ENCODE assay signal across 17 cellular contexts in genomic region chr12:130825771-130826150, GRCh38. TPM values are rescaled to one million over a fixed set of nuclear protein-coding genes. Genes with fewer than 3 reads are reported as not detected.
DNase-seq lines count a peak whose midpoint lies in the region; ATAC-seq and TF ChIP-seq lines count a peak whose summit lies in the region.
"Had no signal": no experiment of that assay in that cellular context is flagged by ENCODE, and none has a peak within 500 bp of the region (broad histone marks: within the 10 kb centered on the region; RNA-seq: fewer than 3 reads in every experiment).

No MANE protein-coding gene starts in this region.

- H3K27ac ChIP-seq in PC-3 (ENCODE audit: low read length) (no peak overlapping the region), lower lobe of right lung (peak overlapping the region; percentile 39)
- H3K27ac ChIP-seq: heart right ventricle, PC-9, right lobe of liver, tibial artery had no signal

- H3K9me3 ChIP-seq in PC-3 (ENCODE audit: low read length) (no peaks in the 10 kb centered on the region), lower lobe of right lung (no peaks in the 10 kb centered on the region)
- H3K9me3 ChIP-seq: heart right ventricle, MG63, right lobe of liver, tibial artery had no signal

- TF ChIP-seq CTCF in PC-3 (conservative IDR thresholded peaks at IDR 0.05; ENCODE audit: low read depth, low read length) (no peak), chondrocyte (IDR thresholded peaks at IDR 0.05) (no peak), lower lobe of right lung (IDR thresholded peaks at IDR 0.05) (no peak)

- no peaks in the 10 kb centered on the region for H4K20me1 ChIP-seq in PC-3 (ENCODE audit: low read length)

- POLR2A ChIA-PET in PC-3 (lab: Charles Lee; ENCODE audit: unreplicated experiment) = interaction anchor here (1.0 kb wide), 1 partner anchor 13 kb away, joined by 4 read pairs; no protein-coding TSS in a partner anchor

- ATAC-seq in PC-3 (peak; percentile 45), lower lobe of right lung (peak in 1 of 2 donors; percentile 21), HG02759 (IDR thresholded peaks at IDR 0.05; ENCODE audit: unreplicated experiment) (no peak)

- no peak overlapping the region; the same call in 1 of the 2 replicates for H3K4me2 ChIP-seq in PC-3 (ENCODE audit: low read length)
- H3K4me2 ChIP-seq: PC-9 had no signal

- H3K27me3 ChIP-seq in PC-3 (ENCODE audit: low read length) (no peaks in the 10 kb centered on the region), lower lobe of right lung (ENCODE audit: low read depth) (no peaks in the 10 kb centered on the region)
- H3K27me3 ChIP-seq: heart right ventricle, MG63, right lobe of liver, tibial artery had no signal

- H3K79me2 ChIP-seq in PC-3 (ENCODE audit: low read length) = no peaks in the 10 kb centered on the region

- H3K9me2 ChIP-seq in PC-3 (replicated peaks; ENCODE audit: low read length) = no peaks in the 10 kb centered on the region

- H3K4me3 ChIP-seq in PC-3 (ENCODE audit: low read length) = no peak overlapping the region
- H3K4me3 ChIP-seq in lower lobe of right lung = no peak overlapping the region
- H3K4me3 ChIP-seq: heart right ventricle, MG63, PC-9, right lobe of liver, tibial artery had no signal

- peaks cover 38% of the 10 kb centered on the region for H3K4me1 Mint-ChIP-seq in chondrocyte (ENCODE audit: low read depth)
- H3K4me1 Mint-ChIP-seq in activated naive CD4-positive, alpha-beta T cell treated with anti-CD3 and anti-CD28 coated beads for 36 hours (ENCODE audit: low read depth) = peaks cover 10% of the 10 kb centered on the region

- intact Hi-C loops in PC-3 (cut with micrococcal nuclease) (loop anchor here (10.0 kb wide), 1 partner anchor 911 kb away; no protein-coding TSS in a partner anchor), lower lobe of right lung (cut with DNase I) (no loop called here)
- intact Hi-C loops in activated naive CD4-positive, alpha-beta T cell treated with anti-CD3 and anti-CD28 coated beads for 36 hours (cut with micrococcal nuclease) = loop anchor here (1.0 kb wide), 1 partner anchor 307 kb away; no protein-coding TSS in a partner anchor

- no peak overlapping the region for H3K9ac ChIP-seq in PC-3 (ENCODE audit: low read length)

- peaks cover 6% of the 10 kb centered on the region for H3K36me3 Mint-ChIP-seq in chondrocyte (ENCODE audit: low read depth)
- H3K36me3 Mint-ChIP-seq in activated naive CD4-positive, alpha-beta T cell treated with anti-CD3 and anti-CD28 coated beads for 36 hours (ENCODE audit: low read depth) = peaks cover 11% of the 10 kb centered on the region
- H3K36me3 Mint-ChIP-seq: natural killer cell had no signal

- H3K4me3 Mint-ChIP-seq in chondrocyte (ENCODE audit: unreplicated experiment) = no peak overlapping the region
- H3K4me3 Mint-ChIP-seq in activated naive CD4-positive, alpha-beta T cell treated with anti-CD3 and anti-CD28 coated beads for 36 hours = no peak overlapping the region
- H3K4me3 Mint-ChIP-seq: activated T-cell treated with anti-CD3 and anti-CD28 coated beads, Interleukin-2, amount 50 U/mL, for 24 hours; natural killer cell had no signal

- CTCF ChIA-PET in PC-3 (lab: Charles Lee) = no interaction called here
- CTCF ChIA-PET in activated naive CD4-positive, alpha-beta T cell treated with anti-CD3 and anti-CD28 coated beads for 36 hours (lab: Charles Lee) = interaction anchor here (0.8 to 3.8 kb wide), 6 partner anchors 12 to 307 kb away, joined by 4 to 29 read pairs (median 6); partner anchors contain the start of gene STX2

- no TSS peak for BruUV-seq in PC-3 (replicated peaks; lab: Mats Ljungman, UMichigan)

- no peaks in the 10 kb centered on the region for H3F3A ChIP-seq in PC-3 (ENCODE audit: low read length, unreplicated experiment)

- peak; percentile 63 for DNase-seq in PC-3
- DNase-seq in chondrocyte (ENCODE audit: low spot score) = no peak
- DNase-seq in lower lobe of right lung = no peak
- DNase-seq in stimulated activated CD8-positive, alpha-beta memory T cell treated with anti-CD3 and anti-CD28 coated beads, Interleukin-4, amount 100 ng/mL, for 48 hours = peak; percentile 19
- DNase-seq in stimulated activated CD4-positive, alpha-beta T cell treated with anti-CD3 and anti-CD28 coated beads, Interleukin-12 subunit alpha, Interleukin-12 subunit beta, amount 100 ng/mL, for 4 hours = no peak
- DNase-seq in activated naive CD4-positive, alpha-beta T cell treated with anti-CD3 and anti-CD28 coated beads for 36 hours = no peak
- no peak for DNase-seq in NCI-H1092 (lab: John Stamatoyannopoulos, UW)
- DNase-seq: NCI-H1436, right lobe of liver had no signal

- H3K4me1 ChIP-seq in PC-3 (ENCODE audit: insufficient read depth, low read length) (peaks cover 11% of the 10 kb centered on the region; the same call in 1 of the 2 replicates), lower lobe of right lung (peaks cover 11% of the 10 kb centered on the region)
- H3K4me1 ChIP-seq: right lobe of liver had no signal

- H3K9me3 Mint-ChIP-seq in chondrocyte (ENCODE audit: low read depth) = no peaks in the 10 kb centered on the region
- no peaks in the 10 kb centered on the region for H3K9me3 Mint-ChIP-seq in activated naive CD4-positive, alpha-beta T cell treated with anti-CD3 and anti-CD28 coated beads for 36 hours
- H3K9me3 Mint-ChIP-seq: activated T-cell treated with anti-CD3 and anti-CD28 coated beads, Interleukin-2, amount 50 U/mL, for 24 hours; natural killer cell; stimulated activated naive CD8-positive, alpha-beta T cell treated with anti-CD3 and anti-CD28 coated beads, Interleukin-15, amount 100 ng/mL, for 72 hours had no signal

- peak overlapping the region; percentile 12 for H3K27ac Mint-ChIP-seq in chondrocyte (ENCODE audit: unreplicated experiment)
- no peak overlapping the region for H3K27ac Mint-ChIP-seq in activated naive CD4-positive, alpha-beta T cell treated with anti-CD3 and anti-CD28 coated beads for 36 hours
- H3K27ac Mint-ChIP-seq: activated T-cell treated with anti-CD3 and anti-CD28 coated beads, Interleukin-2, amount 50 U/mL, for 24 hours; natural killer cell had no signal

- H2AFZ ChIP-seq in PC-3 (ENCODE audit: low read length) = no peak overlapping the region
- H2AFZ ChIP-seq: PC-9 had no signal

- peaks cover 2% of the 10 kb centered on the region; the same call in 1 of the 2 replicates for H3K36me3 ChIP-seq in PC-3 (ENCODE audit: low read depth, low read length)
- H3K36me3 ChIP-seq in lower lobe of right lung = peaks cover 38% of the 10 kb centered on the region

- H3K27me3 Mint-ChIP-seq in chondrocyte (ENCODE audit: low read depth) = no peaks in the 10 kb centered on the region
- no peaks in the 10 kb centered on the region for H3K27me3 Mint-ChIP-seq in activated naive CD4-positive, alpha-beta T cell treated with anti-CD3 and anti-CD28 coated beads for 36 hours (ENCODE audit: low read depth)
- H3K27me3 Mint-ChIP-seq: activated T-cell treated with anti-CD3 and anti-CD28 coated beads, Interleukin-2, amount 50 U/mL, for 24 hours; stimulated activated naive CD8-positive, alpha-beta T cell treated with anti-CD3 and anti-CD28 coated beads, Interleukin-15, amount 100 ng/mL, for 72 hours had no signal

RNA-seq across cellular contexts. Expression of gene STX2, which starts 13.3 kb away (rescaled TPM):
- 18.2 and 24.0 TPM in 2 replicates for total RNA-seq in PC-3 (2014; rRNA removed)
- 28.4 to 42.6 TPM (median 40.4 TPM) in 3 replicates for total RNA-seq in chondrocyte
- 24.6 TPM for total RNA-seq in lower lobe of right lung
- 10 to 100 TPM; 10.8 to 13.6 TPM for total RNA-seq in activated naive CD4-positive, alpha-beta T cell treated with anti-CD3 and anti-CD28 coated beads for 36 hours

RNA-seq across cellular contexts. Expression of gene RAN, which starts 46.1 kb away (rescaled TPM):
- total RNA-seq in PC-3 (2014; rRNA removed) (3,300 and 3,371 TPM in 2 replicates), chondrocyte (509 to 544 TPM (median 519 TPM) in 3 replicates), lower lobe of right lung (300 TPM)
- 1,000 to 10,000 TPM; 2,370 to 2,418 TPM for total RNA-seq in activated naive CD4-positive, alpha-beta T cell treated with anti-CD3 and anti-CD28 coated beads for 36 hours

Comparison
In these comparisons a context has a peak if more than half of its experiments do, and no peak if none do; other contexts are left out.
1. DNase-seq: peak in PC-3 (single experiment) and stimulated activated CD8-positive, alpha-beta memory T cell treated with anti-CD3 and anti-CD28 coated beads, Interleukin-4, amount 100 ng/mL, for 48 hours (single experiment); none in chondrocyte (single experiment), lower lobe of right lung (single experiment), stimulated activated CD4-positive, alpha-beta T cell treated with anti-CD3 and anti-CD28 coated beads, Interleukin-12 subunit alpha, Interleukin-12 subunit beta, amount 100 ng/mL, for 4 hours (single experiment), activated naive CD4-positive, alpha-beta T cell treated with anti-CD3 and anti-CD28 coated beads for 36 hours (single experiment) and NCI-H1092 (single experiment).